Comparison of ENCODE assay signal across 19 cellular contexts in genomic region chr13:100815476-100816046, GRCh38.
DNase-seq lines count a peak whose midpoint lies in the region; ATAC-seq and TF ChIP-seq lines count a peak whose summit lies in the region.
"Had no signal": no experiment of that assay in that cellular context is flagged by ENCODE, and none has a peak within 500 bp of the region (broad histone marks: within the 10 kb centered on the region; RNA-seq: fewer than 3 reads in every experiment).

No MANE protein-coding gene starts in this region.

- H3K4me1 Mint-ChIP-seq in GM23338, result peaks cover 35% of the 10 kb centered on the region
- H3K4me1 Mint-ChIP-seq in WTC11, result peaks cover 36% of the 10 kb centered on the region

- no peak overlapping the region for H3K9ac ChIP-seq in muscle layer of colon (ENCODE audit: low read length)

- H3K4me3 ChIP-seq in GM23338, result no peak overlapping the region
- no peak overlapping the region for H3K4me3 ChIP-seq in fibroblast of villous mesenchyme (ENCODE audit: low read depth, low read length)
- H3K4me3 ChIP-seq in muscle layer of colon (ENCODE audit: low read depth in 1 of 2, low read length in 2 of 2), result no peak overlapping the region
- no peak overlapping the region for H3K4me3 ChIP-seq in right cardiac atrium (ENCODE audit: low read length)

- H3K36me3 Mint-ChIP-seq in GM23338 (ENCODE audit: low read depth) (peaks cover 14% of the 10 kb centered on the region; the same call in 2 of the 3 replicates), WTC11 (peaks cover 10% of the 10 kb centered on the region)

- H3K79me2 ChIP-seq in GM23338 (replicated peaks; ENCODE audit: insufficient read depth), result no peaks in the 10 kb centered on the region

- peaks cover 3% of the 10 kb centered on the region; the same call in 1 of the 2 replicates for H3K9me2 ChIP-seq in GM23338 (ENCODE audit: insufficient read depth)

- intact Hi-C loops in right cardiac atrium (cut with DNase I), result no loop called here

- POLR2A ChIA-PET in WTC11 (lab: Charles Lee), result no interaction called here

- H3K27ac Mint-ChIP-seq in GM23338, result peak overlapping the region; percentile 79; the same call in 1 of the 2 replicates
- H3K27ac Mint-ChIP-seq in WTC11, result peak overlapping the region; percentile 61

- H4K20me1 ChIP-seq in GM23338 (replicated peaks; ENCODE audit: insufficient read depth), result no peaks in the 10 kb centered on the region

- H3K4me2 ChIP-seq in GM23338, result peak overlapping the region; percentile 5; the same call in 1 of the 2 replicates

- H3K36me3 ChIP-seq in GM23338 (ENCODE audit: insufficient read depth) (no peaks in the 10 kb centered on the region), muscle layer of colon (ENCODE audit: insufficient read depth, low read length) (no peaks in the 10 kb centered on the region)

- ATAC-seq in GM23338, result peak; percentile 58; the same call in 2 of the 3 replicates
- peak; percentile 91 for ATAC-seq in WTC11
- ATAC-seq in right cardiac atrium, result no peak
- no peak for ATAC-seq in HG03139 (IDR thresholded peaks at IDR 0.05; ENCODE audit: unreplicated experiment)
- ATAC-seq: Panc1 had no signal

- TF ChIP-seq CTCF in GM23338 (conservative IDR thresholded peaks at IDR 0.05; ENCODE audit: low read depth in 2 of 2) (no peak), WTC11 (IDR thresholded peaks at IDR 0.05) (no peak), fibroblast of villous mesenchyme (IDR thresholded peaks at IDR 0.05; ENCODE audit: insufficient read depth, low read depth, low read length) (no peak)

- CTCF ChIA-PET in WTC11 (lab: Charles Lee), result interaction anchor here (1.4 to 2.2 kb wide), 2 partner anchors 12 to 121 kb away, joined by 4 to 10 read pairs; no protein-coding TSS in a partner anchor

- no peak overlapping the region for H3K4me3 Mint-ChIP-seq in GM23338
- H3K4me3 Mint-ChIP-seq in WTC11, result no peak overlapping the region

- peak overlapping the region; percentile 61; the same call in 1 of the 2 replicates for H3K27ac ChIP-seq in GM23338 (ENCODE audit: low read depth)
- peak overlapping the region; percentile 42 for H3K27ac ChIP-seq in muscle layer of colon (ENCODE audit: low read depth, low read length)
- no peak overlapping the region for H3K27ac ChIP-seq in right cardiac atrium (ENCODE audit: low read length)

- H3K27me3 Mint-ChIP-seq in GM23338 (ENCODE audit: insufficient read depth, low read depth, poor library complexity) (peaks cover 2% of the 10 kb centered on the region), WTC11 (ENCODE audit: low read depth) (no peaks in the 10 kb centered on the region)

- H3K9me3 ChIP-seq in muscle layer of colon (ENCODE audit: low read length) (no peaks in the 10 kb centered on the region), right cardiac atrium (ENCODE audit: control insufficient read depth, low read length) (no peaks in the 10 kb centered on the region)

- H2AFZ ChIP-seq in GM23338, result peak overlapping the region; percentile 35

- H3K4me1 ChIP-seq in GM23338 (ENCODE audit: insufficient read depth) (peaks cover 19% of the 10 kb centered on the region), muscle layer of colon (ENCODE audit: insufficient read depth, low read length) (peaks cover 33% of the 10 kb centered on the region), right cardiac atrium (ENCODE audit: control insufficient read depth, insufficient read depth, low read length) (no peaks in the 10 kb centered on the region)

- H3K27me3 ChIP-seq in GM23338 (ENCODE audit: insufficient read depth) (no peaks in the 10 kb centered on the region), muscle layer of colon (ENCODE audit: control insufficient read depth in 1 of 2, insufficient read depth in 2 of 2, low read length in 2 of 2) (no peaks in the 10 kb centered on the region), right cardiac atrium (ENCODE audit: control insufficient read depth, insufficient read depth) (no peaks in the 10 kb centered on the region)

- WGBS in right cardiac atrium, result 51% methylated on average over 3 of the region's 3 CpGs

- H3F3A ChIP-seq in GM23338 (replicated peaks; ENCODE audit: low read depth), result peaks cover 4% of the 10 kb centered on the region; the same call in 1 of the 2 replicates

- H3K9me3 Mint-ChIP-seq in GM23338 (peaks cover 13% of the 10 kb centered on the region; the same call in 2 of the 3 replicates), WTC11 (peaks cover 14% of the 10 kb centered on the region)

- peak; percentile 32 for DNase-seq in GM23338 (ENCODE audit: low spot score)
- no peak for DNase-seq in WTC11 (ENCODE audit: low spot score)
- peak; percentile 5 for DNase-seq in fibroblast of villous mesenchyme (ENCODE audit: low read depth)
- DNase-seq in right cardiac atrium, result no peak
- DNase-seq in Kasumi-1 (lab: John Stamatoyannopoulos, UW), result no peak
- no peak for DNase-seq in SW480 (ENCODE audit: low spot score)
- DNase-seq: AML-193, Calu3, DMS79 treated with DMSO at 0.1 percent for 48 hours, H7, Karpas-422, NCI-H1105 treated with DMSO at 0.1 percent for 48 hours, NCI-H187, NCI-H2171 treated with DMSO at 0.1 percent for 48 hours, NCI-H774, SHP77 had no signal

TF ChIP-seq in GM23338, 12 proteins besides CTCF, POLR2A, EP300 and RAD21 (continues in another document):
- TF ChIP-seq CREB1 (CRISPR knock-in tag; IDR thresholded peaks at IDR 0.05; ENCODE audit: low read depth) (no peak), JUNB (IDR thresholded peaks at IDR 0.05; ENCODE audit: unreplicated experiment) (no peak)

TF ChIP-seq in WTC11, 78 proteins besides CTCF, POLR2A, EP300 and RAD21:
- TF ChIP-seq ZBTB43 (CRISPR knock-in tag; IDR thresholded peaks at IDR 0.05) (no peak), NFE2L1 (CRISPR knock-in tag; IDR thresholded peaks at IDR 0.05) (0 out of 2 replicates have a peak, but pooled peaks have one; percentile 28), ZNF232 (CRISPR knock-in tag; IDR thresholded peaks at IDR 0.05) (no peak), TEAD1 (CRISPR knock-in tag; IDR thresholded peaks at IDR 0.05) (peak; percentile 33; the same call in 1 of the 2 replicates)

Comparison
In these comparisons a context has a peak if more than half of its experiments do, and no peak if none do; other contexts are left out.
1. ATAC-seq: peak in GM23338 (single experiment) and WTC11 (single experiment); none in right cardiac atrium (0 of 2) and HG03139 (single experiment).
2. DNase-seq: peak in GM23338 (single experiment) and fibroblast of villous mesenchyme (single experiment); none in WTC11 (single experiment), right cardiac atrium (0 of 3), Kasumi-1 (0 of 2) and SW480 (single experiment).